In the genomic region with DNA sequence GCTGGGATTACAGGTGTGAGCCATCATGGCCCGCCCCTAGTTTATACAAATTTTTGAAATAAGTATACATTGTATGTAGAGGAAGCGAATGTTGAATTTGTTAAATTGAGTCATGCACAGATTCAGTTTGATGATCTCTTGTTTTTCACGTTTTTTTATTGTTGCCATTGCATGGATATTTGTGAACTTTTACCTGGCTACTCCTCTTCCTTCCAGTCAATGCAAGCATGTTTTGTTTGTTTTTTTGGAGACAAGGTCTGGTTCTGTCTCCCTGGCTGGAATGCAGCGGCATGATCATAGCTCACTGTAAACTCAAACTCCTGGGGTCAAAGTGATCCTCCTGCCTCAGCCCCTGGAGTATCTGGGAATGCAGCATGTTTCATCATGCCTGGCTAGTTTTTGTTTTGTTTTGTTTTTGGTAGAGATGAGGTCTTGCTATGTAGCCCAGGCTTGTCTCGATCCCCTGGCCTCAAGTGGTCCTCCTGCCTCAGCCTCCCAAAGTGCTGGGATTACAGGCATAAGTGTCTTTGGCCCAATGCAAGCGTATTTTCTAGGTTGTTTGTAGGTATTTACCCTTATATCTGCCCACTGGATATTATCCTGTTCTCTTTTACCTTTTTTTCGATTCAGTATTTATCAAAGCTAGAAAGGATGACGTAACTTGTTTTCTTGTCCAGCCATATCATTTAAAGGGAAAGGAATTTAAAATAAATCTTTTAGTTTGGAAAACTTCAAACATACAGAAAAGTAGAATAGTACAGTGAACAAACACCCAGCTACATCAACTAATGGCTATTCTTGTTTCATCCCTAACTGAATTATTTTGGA, we compare ENCODE assay signal across 1 cellular context.
TF ChIP-seq lines count a peak whose summit lies in the region.

No MANE protein-coding gene starts in this region.

TF ChIP-seq in HepG2, 621 proteins besides CTCF, POLR2A, EP300 and RAD21 (continued from another document and continues in another):
- TF ChIP-seq CREB1 (IDR thresholded peaks at IDR 0.05) (0 out of 2 replicates have a peak, but pooled peaks have one; percentile 7), CREB1 (CRISPR knock-in tag; IDR thresholded peaks at IDR 0.05) (peak; percentile 80), PHF21A (CRISPR knock-in tag; IDR thresholded peaks at IDR 0.05) (peak; percentile 92), NBN (conservative IDR thresholded peaks at IDR 0.05) (no peak), ZBTB7B (CRISPR knock-in tag; IDR thresholded peaks at IDR 0.05) (peak; percentile 71; the same call in 1 of the 2 replicates), FOXO1 (CRISPR knock-in tag; IDR thresholded peaks at IDR 0.05) (peak; percentile 95), U2AF2 (IDR thresholded peaks at IDR 0.05; ENCODE audit: low read depth, low read length) (no peak), GTF3A (CRISPR knock-in tag; conservative IDR thresholded peaks at IDR 0.05) (no peak), ETV5 (CRISPR knock-in tag; IDR thresholded peaks at IDR 0.05; ENCODE audit: borderline replicate concordance) (peak; percentile 97), ZNF101 (CRISPR knock-in tag; IDR thresholded peaks at IDR 0.05; ENCODE audit: borderline replicate concordance, low read depth) (no peak), PTBP1 (IDR thresholded peaks at IDR 0.05; ENCODE audit: low read depth, low read length, poor library complexity, severe bottlenecking) (no peak), SIX1 (CRISPR knock-in tag; IDR thresholded peaks at IDR 0.05; ENCODE audit: borderline replicate concordance) (peak; percentile 86; the same call in 1 of the 2 replicates), HHEX (CRISPR knock-in tag; IDR thresholded peaks at IDR 0.05) (peak; percentile 83), ZNF766 (CRISPR knock-in tag; IDR thresholded peaks at IDR 0.05; ENCODE audit: borderline replicate concordance) (no peak), ZNF296 (CRISPR knock-in tag; conservative IDR thresholded peaks at IDR 0.05) (no peak), ZNF230 (CRISPR knock-in tag; IDR thresholded peaks at IDR 0.05) (0 out of 2 replicates have a peak, but pooled peaks have one; percentile 61), ZNF660 (CRISPR knock-in tag; IDR thresholded peaks at IDR 0.05; ENCODE audit: borderline replicate concordance, low read depth) (no peak), HNF4A (CRISPR knock-in tag; IDR thresholded peaks at IDR 0.05) (peak; percentile 92), JDP2 (CRISPR knock-in tag; IDR thresholded peaks at IDR 0.05; ENCODE audit: borderline replicate concordance) (no peak; the same call in 1 of the 2 replicates), ADNP (CRISPR knock-in tag; IDR thresholded peaks at IDR 0.05) (peak; percentile 76), STAG1 (CRISPR knock-in tag; IDR thresholded peaks at IDR 0.05) (peak; percentile 35), JUN (CRISPR knock-in tag; IDR thresholded peaks at IDR 0.05) (peak; percentile 62; the same call in 1 of the 2 replicates), ZSCAN30 (CRISPR knock-in tag; IDR thresholded peaks at IDR 0.05) (0 out of 2 replicates have a peak, but pooled peaks have one; percentile 49), TSC22D2 (CRISPR knock-in tag; IDR thresholded peaks at IDR 0.05; ENCODE audit: borderline replicate concordance) (no peak), ISL2 (CRISPR knock-in tag; IDR thresholded peaks at IDR 0.05) (peak; percentile 89), AKAP8 (CRISPR knock-in tag; IDR thresholded peaks at IDR 0.05) (peak; percentile 79), ZNF569 (CRISPR knock-in tag; IDR thresholded peaks at IDR 0.05; ENCODE audit: borderline replicate concordance) (no peak), ZNF576 (CRISPR knock-in tag; IDR thresholded peaks at IDR 0.05) (no peak), KLF16 (CRISPR knock-in tag; IDR thresholded peaks at IDR 0.05) (peak in 1 of 2 experiments; percentile 89; a peak in 2 of 4 replicates), ZNF629 (CRISPR knock-in tag; conservative IDR thresholded peaks at IDR 0.05) (0 out of 2 replicates have a peak, but pooled peaks have one; percentile 10), KAT7 (CRISPR knock-in tag; IDR thresholded peaks at IDR 0.05; ENCODE audit: borderline replicate concordance) (peak; percentile 80), ZNF225 (CRISPR knock-in tag; IDR thresholded peaks at IDR 0.05) (no peak), ZNF350 (CRISPR knock-in tag; IDR thresholded peaks at IDR 0.05; ENCODE audit: borderline replicate concordance, low read depth) (peak; percentile 60; the same call in 1 of the 2 replicates), SMAD1 (CRISPR knock-in tag; IDR thresholded peaks at IDR 0.05; ENCODE audit: borderline replicate concordance, low read depth) (no peak), ZKSCAN8 (CRISPR knock-in tag; IDR thresholded peaks at IDR 0.05; ENCODE audit: borderline replicate concordance) (peak; percentile 92; the same call in 1 of the 2 replicates), RBM39 (IDR thresholded peaks at IDR 0.05; ENCODE audit: low read depth, low read length, poor library complexity, severe bottlenecking) (no peak), ELF4 (CRISPR knock-in tag; IDR thresholded peaks at IDR 0.05; ENCODE audit: borderline replicate concordance) (no peak; the same call in 1 of the 2 replicates), CENPBD1 (CRISPR knock-in tag; IDR thresholded peaks at IDR 0.05; ENCODE audit: borderline replicate concordance, low read depth) (no peak), FOSL2 (CRISPR knock-in tag; IDR thresholded peaks at IDR 0.05) (peak; percentile 94), KAT8 (CRISPR knock-in tag; IDR thresholded peaks at IDR 0.05) (peak; percentile 79; the same call in 1 of the 2 replicates), THAP11 (CRISPR knock-in tag; IDR thresholded peaks at IDR 0.05) (peak; percentile 70), ZNF138 (CRISPR knock-in tag; IDR thresholded peaks at IDR 0.05; ENCODE audit: low read depth) (no peak), IRX3 (CRISPR knock-in tag; IDR thresholded peaks at IDR 0.05; ENCODE audit: borderline replicate concordance, low read depth) (no peak)
- TF ChIP-seq, protein P1, sequence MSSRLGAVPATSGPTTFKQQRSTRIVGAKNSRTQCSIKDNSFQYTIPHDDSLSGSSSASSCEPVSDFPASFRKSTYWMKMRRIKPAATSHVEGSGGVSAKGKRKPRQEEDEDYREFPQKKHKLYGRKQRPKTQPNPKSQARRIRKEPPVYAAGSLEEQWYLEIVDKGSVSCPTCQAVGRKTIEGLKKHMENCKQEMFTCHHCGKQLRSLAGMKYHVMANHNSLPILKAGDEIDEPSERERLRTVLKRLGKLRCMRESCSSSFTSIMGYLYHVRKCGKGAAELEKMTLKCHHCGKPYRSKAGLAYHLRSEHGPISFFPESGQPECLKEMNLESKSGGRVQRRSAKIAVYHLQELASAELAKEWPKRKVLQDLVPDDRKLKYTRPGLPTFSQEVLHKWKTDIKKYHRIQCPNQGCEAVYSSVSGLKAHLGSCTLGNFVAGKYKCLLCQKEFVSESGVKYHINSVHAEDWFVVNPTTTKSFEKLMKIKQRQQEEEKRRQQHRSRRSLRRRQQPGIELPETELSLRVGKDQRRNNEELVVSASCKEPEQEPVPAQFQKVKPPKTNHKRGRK (CRISPR knock-in tag; IDR thresholded peaks at IDR 0.05), result no peak
- TF ChIP-seq, protein P2, sequence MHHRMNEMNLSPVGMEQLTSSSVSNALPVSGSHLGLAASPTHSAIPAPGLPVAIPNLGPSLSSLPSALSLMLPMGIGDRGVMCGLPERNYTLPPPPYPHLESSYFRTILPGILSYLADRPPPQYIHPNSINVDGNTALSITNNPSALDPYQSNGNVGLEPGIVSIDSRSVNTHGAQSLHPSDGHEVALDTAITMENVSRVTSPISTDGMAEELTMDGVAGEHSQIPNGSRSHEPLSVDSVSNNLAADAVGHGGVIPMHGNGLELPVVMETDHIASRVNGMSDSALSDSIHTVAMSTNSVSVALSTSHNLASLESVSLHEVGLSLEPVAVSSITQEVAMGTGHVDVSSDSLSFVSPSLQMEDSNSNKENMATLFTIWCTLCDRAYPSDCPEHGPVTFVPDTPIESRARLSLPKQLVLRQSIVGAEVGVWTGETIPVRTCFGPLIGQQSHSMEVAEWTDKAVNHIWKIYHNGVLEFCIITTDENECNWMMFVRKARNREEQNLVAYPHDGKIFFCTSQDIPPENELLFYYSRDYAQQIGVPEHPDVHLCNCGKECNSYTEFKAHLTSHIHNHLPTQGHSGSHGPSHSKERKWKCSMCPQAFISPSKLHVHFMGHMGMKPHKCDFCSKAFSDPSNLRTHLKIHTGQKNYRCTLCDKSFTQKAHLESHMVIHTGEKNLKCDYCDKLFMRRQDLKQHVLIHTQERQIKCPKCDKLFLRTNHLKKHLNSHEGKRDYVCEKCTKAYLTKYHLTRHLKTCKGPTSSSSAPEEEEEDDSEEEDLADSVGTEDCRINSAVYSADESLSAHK (CRISPR knock-in tag; IDR thresholded peaks at IDR 0.05; ENCODE audit: borderline replicate concordance), result no peak
- TF ChIP-seq, protein P3, sequence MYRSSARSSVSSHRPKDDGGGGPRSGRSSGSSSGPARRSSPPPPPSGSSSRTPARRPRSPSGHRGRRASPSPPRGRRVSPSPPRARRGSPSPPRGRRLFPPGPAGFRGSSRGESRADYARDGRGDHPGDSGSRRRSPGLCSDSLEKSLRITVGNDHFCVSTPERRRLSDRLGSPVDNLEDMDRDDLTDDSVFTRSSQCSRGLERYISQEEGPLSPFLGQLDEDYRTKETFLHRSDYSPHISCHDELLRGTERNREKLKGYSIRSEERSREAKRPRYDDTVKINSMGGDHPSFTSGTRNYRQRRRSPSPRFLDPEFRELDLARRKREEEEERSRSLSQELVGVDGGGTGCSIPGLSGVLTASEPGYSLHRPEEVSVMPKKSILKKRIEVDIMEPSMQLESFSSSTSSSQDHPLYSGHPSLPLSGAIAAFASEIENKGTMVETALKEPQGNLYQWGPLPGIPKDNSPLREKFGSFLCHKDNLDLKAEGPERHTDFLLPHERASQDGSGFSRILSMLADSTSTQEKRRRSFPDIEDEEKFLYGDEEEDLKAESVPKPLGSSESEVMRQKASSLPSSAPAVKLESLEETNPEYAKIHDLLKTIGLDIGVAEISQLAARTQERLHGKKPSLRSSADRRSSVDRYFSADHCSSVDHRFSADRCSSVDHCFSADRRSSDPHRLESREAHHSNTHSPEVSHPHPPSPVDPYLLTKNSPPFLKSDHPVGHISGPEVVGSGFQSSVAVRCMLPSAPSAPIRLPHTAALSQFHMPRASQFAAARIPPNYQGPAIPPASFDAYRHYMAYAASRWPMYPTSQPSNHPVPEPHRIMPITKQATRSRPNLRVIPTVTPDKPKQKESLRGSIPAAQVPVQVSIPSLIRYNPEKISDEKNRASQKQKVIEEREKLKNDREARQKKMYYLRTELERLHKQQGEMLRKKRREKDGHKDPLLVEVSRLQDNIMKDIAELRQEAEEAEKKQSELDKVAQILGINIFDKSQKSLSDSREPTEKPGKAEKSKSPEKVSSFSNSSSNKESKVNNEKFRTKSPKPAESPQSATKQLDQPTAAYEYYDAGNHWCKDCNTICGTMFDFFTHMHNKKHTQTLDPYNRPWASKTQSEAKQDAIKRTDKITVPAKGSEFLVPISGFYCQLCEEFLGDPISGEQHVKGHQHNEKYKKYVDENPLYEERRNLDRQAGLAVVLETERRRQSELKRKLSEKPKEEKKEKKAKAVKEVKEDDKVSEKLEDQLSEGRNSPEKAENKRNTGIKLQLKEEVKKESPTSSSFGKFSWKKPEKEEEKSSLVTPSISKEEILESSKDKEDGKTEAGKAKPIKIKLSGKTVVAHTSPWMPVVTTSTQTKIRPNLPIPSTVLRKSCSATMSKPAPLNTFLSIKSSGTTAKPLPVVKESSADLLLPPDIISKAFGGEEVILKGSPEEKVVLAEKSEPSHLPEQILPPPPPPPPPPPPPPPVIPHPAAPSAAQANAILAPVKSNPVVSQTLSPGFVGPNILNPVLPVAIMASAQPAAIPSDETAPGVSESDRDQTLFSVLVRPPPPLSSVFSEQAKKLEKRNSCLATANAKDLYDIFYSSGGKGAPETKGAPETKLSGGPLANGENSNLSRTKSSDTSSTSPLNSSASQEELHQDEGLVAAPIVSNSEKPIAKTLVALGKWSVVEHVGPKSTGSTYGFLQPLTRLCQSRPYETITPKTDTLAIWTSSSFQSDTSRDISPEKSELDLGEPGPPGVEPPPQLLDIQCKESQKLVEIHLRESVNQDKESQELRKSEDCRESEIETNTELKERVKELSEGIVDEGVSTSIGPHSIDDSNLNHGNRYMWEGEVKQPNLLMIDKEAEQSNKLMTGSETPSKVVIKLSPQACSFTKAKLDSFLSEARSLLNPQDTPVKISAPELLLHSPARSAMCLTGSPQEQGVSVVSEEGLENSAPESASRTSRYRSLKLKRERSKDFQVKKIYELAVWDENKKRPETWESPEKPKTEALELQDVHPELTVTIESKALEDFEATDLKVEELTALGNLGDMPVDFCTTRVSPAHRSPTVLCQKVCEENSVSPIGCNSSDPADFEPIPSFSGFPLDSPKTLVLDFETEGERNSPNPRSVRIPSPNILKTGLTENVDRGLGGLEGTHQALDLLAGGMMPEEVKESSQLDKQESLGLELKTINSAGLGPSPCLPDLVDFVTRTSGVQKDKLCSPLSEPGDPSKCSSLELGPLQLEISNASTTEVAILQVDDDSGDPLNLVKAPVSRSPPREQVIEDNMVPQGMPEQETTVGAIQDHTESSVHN (CRISPR knock-in tag; IDR thresholded peaks at IDR 0.05), result 0 out of 2 replicates have a peak, but pooled peaks have one; percentile 33
- TF ChIP-seq, protein P4, sequence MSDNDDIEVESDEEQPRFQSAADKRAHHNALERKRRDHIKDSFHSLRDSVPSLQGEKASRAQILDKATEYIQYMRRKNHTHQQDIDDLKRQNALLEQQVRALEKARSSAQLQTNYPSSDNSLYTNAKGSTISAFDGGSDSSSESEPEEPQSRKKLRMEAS (IDR thresholded peaks at IDR 0.05), result peak; percentile 71
- TF ChIP-seq, protein P5, sequence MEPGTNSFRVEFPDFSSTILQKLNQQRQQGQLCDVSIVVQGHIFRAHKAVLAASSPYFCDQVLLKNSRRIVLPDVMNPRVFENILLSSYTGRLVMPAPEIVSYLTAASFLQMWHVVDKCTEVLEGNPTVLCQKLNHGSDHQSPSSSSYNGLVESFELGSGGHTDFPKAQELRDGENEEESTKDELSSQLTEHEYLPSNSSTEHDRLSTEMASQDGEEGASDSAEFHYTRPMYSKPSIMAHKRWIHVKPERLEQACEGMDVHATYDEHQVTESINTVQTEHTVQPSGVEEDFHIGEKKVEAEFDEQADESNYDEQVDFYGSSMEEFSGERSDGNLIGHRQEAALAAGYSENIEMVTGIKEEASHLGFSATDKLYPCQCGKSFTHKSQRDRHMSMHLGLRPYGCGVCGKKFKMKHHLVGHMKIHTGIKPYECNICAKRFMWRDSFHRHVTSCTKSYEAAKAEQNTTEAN (CRISPR knock-in tag; conservative IDR thresholded peaks at IDR 0.05), result peak; percentile 75
- TF ChIP-seq, protein P6, sequence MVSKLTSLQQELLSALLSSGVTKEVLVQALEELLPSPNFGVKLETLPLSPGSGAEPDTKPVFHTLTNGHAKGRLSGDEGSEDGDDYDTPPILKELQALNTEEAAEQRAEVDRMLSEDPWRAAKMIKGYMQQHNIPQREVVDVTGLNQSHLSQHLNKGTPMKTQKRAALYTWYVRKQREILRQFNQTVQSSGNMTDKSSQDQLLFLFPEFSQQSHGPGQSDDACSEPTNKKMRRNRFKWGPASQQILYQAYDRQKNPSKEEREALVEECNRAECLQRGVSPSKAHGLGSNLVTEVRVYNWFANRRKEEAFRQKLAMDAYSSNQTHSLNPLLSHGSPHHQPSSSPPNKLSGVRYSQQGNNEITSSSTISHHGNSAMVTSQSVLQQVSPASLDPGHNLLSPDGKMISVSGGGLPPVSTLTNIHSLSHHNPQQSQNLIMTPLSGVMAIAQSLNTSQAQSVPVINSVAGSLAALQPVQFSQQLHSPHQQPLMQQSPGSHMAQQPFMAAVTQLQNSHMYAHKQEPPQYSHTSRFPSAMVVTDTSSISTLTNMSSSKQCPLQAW (CRISPR knock-in tag; IDR thresholded peaks at IDR 0.05), result peak; percentile 89
